In the genomic region with DNA sequence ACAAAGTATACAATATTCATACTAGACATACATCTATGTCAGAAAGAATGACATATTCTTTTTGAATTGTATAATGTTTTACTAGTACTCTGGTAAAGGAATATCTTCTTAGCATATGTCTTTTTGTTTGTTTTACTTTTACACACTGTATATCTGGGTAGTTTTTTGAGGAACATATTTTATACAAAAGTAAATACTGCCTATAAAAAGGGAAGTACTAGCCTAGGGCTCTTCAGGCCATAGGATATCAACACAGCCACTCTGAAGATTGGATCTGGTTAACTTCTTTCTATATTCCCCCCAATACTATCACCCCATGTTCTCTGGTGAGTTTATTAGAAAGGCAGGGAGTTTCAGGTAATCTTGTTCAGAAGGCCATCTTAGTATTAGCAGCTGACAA, we compare ENCODE assay signal across 16 cellular contexts.
"Had no signal": no experiment of that assay in that cellular context is flagged by ENCODE, and none has a peak within 500 bp of the region (broad histone marks: within the 10 kb centered on the region; RNA-seq: fewer than 3 reads in every experiment).

No MANE protein-coding gene starts in this region.

- H3K4me1 ChIP-seq: ascending aorta, breast epithelium, spleen had no signal

- H3K36me3 ChIP-seq: breast epithelium, SJSA1, WERI-Rb-1 had no signal

- H3K27ac ChIP-seq: ascending aorta, breast epithelium, SJSA1, spleen, thoracic aorta, WERI-Rb-1 had no signal

- ATAC-seq: sciatic nerve had no signal

- FAIRE-seq: frontal cortex had no signal

- H3K27me3 Mint-ChIP-seq: dendritic cell treated with granulocyte-macrophage colony-stimulating factor and Interleukin-4, amounts not matched to agents 40 ng/mL and 50 ng/mL, for 4 days had no signal

- DNase-seq: activated gamma-delta T cell treated with Interleukin-2 at 50 U/mL for 16 hours; activated T-cell treated with anti-CD3 and anti-CD28 coated beads, Interleukin-2, amount 50 U/mL, for 4 hours; cerebellar nuclear complex; effector memory CD4-positive, alpha-beta T cell; head of caudate nucleus; spleen; T-helper 9 cell; WERI-Rb-1 had no signal

- H3K9me3 ChIP-seq: ascending aorta, breast epithelium, SJSA1, spleen, thoracic aorta had no signal

- H3K27ac Mint-ChIP-seq: dendritic cell treated with granulocyte-macrophage colony-stimulating factor and Interleukin-4, amounts not matched to agents 40 ng/mL and 50 ng/mL, for 4 days had no signal

- H3K4me3 Mint-ChIP-seq: activated T-cell treated with anti-CD3 and anti-CD28 coated beads, Interleukin-2, amount 50 U/mL, for 4 hours; dendritic cell treated with granulocyte-macrophage colony-stimulating factor and Interleukin-4, amounts not matched to agents 40 ng/mL and 50 ng/mL, for 4 days; neural crest cell had no signal

- H3K27me3 ChIP-seq: ascending aorta, breast epithelium, SJSA1, spleen had no signal

- H3K4me3 ChIP-seq: ascending aorta, breast epithelium, SJSA1, spleen, thoracic aorta had no signal
